In the genomic region with DNA sequence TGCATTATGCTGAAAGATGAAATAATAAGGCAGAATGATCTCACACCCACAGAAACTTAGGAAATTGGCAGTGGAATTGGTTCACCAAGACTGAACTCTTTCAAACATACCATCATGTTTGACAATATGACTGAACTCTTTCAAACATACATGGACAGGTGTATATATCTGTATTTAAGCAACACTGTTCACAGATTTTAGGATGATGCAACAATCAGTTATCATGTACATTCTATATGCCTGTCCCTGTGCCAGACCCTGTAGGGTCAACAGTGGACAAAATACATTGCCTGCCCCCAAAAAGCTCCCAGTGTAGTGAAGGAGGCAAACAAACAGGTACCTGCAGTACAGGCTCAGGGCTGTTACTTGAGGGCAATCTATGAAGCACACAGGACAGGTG, we compare ENCODE assay signal across 2 cellular contexts.
TF ChIP-seq lines count a peak whose summit lies in the region.

No MANE protein-coding gene starts in this region.

TF ChIP-seq in IMR-90, 13 proteins besides CTCF, POLR2A, EP300 and RAD21:
- TF ChIP-seq BHLHE40 (IDR thresholded peaks at IDR 0.05; ENCODE audit: low read depth, low read length) (no peak), NFE2L2 (IDR thresholded peaks at IDR 0.05; ENCODE audit: low read depth, low read length) (no peak), ELK1 (IDR thresholded peaks at IDR 0.05; ENCODE audit: borderline replicate concordance, low read depth, low read length) (no peak), RCOR1 (IDR thresholded peaks at IDR 0.05; ENCODE audit: insufficient replicate concordance, low read length) (no peak), CEBPB (IDR thresholded peaks at IDR 0.05; ENCODE audit: low read depth, low read length) (peak; percentile 62)

TF ChIP-seq in K562, 482 proteins besides CTCF, POLR2A, EP300 and RAD21:
- TF ChIP-seq ZNF583 (CRISPR knock-in tag; IDR thresholded peaks at IDR 0.05) (no peak), HLTF (IDR thresholded peaks at IDR 0.05) (no peak), CEBPB (tag; IDR thresholded peaks at IDR 0.05) (peak; percentile 79), HIVEP1 (CRISPR knock-in tag; IDR thresholded peaks at IDR 0.05) (no peak), ZNF12 (CRISPR knock-in tag; IDR thresholded peaks at IDR 0.05) (no peak), CEBPG (CRISPR knock-in tag; IDR thresholded peaks at IDR 0.05) (0 out of 2 replicates have a peak, but pooled peaks have one; percentile 28), CEBPG (tag; conservative IDR thresholded peaks at IDR 0.05 in 1 of 2, IDR thresholded peaks at IDR 0.05 in 1 of 2) (peak; percentile 74 to 80), PHF21A (IDR thresholded peaks at IDR 0.05; ENCODE audit: borderline replicate concordance, low read depth) (no peak), ZNF41 (CRISPR knock-in tag; conservative IDR thresholded peaks at IDR 0.05) (no peak), BACH1 (tag; IDR thresholded peaks at IDR 0.05) (no peak), FOXA1 (IDR thresholded peaks at IDR 0.05; ENCODE audit: borderline replicate concordance) (no peak), ZBTB49 (CRISPR knock-in tag; IDR thresholded peaks at IDR 0.05; ENCODE audit: borderline replicate concordance) (no peak), ZNF407 (IDR thresholded peaks at IDR 0.05; ENCODE audit: low read depth) (no peak), ZSCAN32 (CRISPR knock-in tag; IDR thresholded peaks at IDR 0.05) (peak; percentile 33; the same call in 1 of the 2 replicates), RAD51 (IDR thresholded peaks at IDR 0.05; ENCODE audit: borderline replicate concordance, low read depth) (no peak), ZBTB2 (IDR thresholded peaks at IDR 0.05) (no peak), NONO (IDR thresholded peaks at IDR 0.05; ENCODE audit: low read depth in 2 of 2, low read length in 1 of 2) (no peak), ASH1L (IDR thresholded peaks at IDR 0.05; ENCODE audit: borderline replicate concordance, low read depth, partially characterized antibody) (no peak)
- TF ChIP-seq, protein P1, sequence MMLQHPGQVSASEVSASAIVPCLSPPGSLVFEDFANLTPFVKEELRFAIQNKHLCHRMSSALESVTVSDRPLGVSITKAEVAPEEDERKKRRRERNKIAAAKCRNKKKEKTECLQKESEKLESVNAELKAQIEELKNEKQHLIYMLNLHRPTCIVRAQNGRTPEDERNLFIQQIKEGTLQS (IDR thresholded peaks at IDR 0.05) = peak; percentile 74
- TF ChIP-seq, protein P1 (CRISPR knock-in tag; conservative IDR thresholded peaks at IDR 0.05) = no peak
- TF ChIP-seq, protein P2, sequence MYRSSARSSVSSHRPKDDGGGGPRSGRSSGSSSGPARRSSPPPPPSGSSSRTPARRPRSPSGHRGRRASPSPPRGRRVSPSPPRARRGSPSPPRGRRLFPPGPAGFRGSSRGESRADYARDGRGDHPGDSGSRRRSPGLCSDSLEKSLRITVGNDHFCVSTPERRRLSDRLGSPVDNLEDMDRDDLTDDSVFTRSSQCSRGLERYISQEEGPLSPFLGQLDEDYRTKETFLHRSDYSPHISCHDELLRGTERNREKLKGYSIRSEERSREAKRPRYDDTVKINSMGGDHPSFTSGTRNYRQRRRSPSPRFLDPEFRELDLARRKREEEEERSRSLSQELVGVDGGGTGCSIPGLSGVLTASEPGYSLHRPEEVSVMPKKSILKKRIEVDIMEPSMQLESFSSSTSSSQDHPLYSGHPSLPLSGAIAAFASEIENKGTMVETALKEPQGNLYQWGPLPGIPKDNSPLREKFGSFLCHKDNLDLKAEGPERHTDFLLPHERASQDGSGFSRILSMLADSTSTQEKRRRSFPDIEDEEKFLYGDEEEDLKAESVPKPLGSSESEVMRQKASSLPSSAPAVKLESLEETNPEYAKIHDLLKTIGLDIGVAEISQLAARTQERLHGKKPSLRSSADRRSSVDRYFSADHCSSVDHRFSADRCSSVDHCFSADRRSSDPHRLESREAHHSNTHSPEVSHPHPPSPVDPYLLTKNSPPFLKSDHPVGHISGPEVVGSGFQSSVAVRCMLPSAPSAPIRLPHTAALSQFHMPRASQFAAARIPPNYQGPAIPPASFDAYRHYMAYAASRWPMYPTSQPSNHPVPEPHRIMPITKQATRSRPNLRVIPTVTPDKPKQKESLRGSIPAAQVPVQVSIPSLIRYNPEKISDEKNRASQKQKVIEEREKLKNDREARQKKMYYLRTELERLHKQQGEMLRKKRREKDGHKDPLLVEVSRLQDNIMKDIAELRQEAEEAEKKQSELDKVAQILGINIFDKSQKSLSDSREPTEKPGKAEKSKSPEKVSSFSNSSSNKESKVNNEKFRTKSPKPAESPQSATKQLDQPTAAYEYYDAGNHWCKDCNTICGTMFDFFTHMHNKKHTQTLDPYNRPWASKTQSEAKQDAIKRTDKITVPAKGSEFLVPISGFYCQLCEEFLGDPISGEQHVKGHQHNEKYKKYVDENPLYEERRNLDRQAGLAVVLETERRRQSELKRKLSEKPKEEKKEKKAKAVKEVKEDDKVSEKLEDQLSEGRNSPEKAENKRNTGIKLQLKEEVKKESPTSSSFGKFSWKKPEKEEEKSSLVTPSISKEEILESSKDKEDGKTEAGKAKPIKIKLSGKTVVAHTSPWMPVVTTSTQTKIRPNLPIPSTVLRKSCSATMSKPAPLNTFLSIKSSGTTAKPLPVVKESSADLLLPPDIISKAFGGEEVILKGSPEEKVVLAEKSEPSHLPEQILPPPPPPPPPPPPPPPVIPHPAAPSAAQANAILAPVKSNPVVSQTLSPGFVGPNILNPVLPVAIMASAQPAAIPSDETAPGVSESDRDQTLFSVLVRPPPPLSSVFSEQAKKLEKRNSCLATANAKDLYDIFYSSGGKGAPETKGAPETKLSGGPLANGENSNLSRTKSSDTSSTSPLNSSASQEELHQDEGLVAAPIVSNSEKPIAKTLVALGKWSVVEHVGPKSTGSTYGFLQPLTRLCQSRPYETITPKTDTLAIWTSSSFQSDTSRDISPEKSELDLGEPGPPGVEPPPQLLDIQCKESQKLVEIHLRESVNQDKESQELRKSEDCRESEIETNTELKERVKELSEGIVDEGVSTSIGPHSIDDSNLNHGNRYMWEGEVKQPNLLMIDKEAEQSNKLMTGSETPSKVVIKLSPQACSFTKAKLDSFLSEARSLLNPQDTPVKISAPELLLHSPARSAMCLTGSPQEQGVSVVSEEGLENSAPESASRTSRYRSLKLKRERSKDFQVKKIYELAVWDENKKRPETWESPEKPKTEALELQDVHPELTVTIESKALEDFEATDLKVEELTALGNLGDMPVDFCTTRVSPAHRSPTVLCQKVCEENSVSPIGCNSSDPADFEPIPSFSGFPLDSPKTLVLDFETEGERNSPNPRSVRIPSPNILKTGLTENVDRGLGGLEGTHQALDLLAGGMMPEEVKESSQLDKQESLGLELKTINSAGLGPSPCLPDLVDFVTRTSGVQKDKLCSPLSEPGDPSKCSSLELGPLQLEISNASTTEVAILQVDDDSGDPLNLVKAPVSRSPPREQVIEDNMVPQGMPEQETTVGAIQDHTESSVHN (IDR thresholded peaks at IDR 0.05; ENCODE audit: borderline replicate concordance in 1 of 2, low read depth in 1 of 2) = no peak
